9 cellular contexts compared by ENCODE assay signal in the genomic region with DNA sequence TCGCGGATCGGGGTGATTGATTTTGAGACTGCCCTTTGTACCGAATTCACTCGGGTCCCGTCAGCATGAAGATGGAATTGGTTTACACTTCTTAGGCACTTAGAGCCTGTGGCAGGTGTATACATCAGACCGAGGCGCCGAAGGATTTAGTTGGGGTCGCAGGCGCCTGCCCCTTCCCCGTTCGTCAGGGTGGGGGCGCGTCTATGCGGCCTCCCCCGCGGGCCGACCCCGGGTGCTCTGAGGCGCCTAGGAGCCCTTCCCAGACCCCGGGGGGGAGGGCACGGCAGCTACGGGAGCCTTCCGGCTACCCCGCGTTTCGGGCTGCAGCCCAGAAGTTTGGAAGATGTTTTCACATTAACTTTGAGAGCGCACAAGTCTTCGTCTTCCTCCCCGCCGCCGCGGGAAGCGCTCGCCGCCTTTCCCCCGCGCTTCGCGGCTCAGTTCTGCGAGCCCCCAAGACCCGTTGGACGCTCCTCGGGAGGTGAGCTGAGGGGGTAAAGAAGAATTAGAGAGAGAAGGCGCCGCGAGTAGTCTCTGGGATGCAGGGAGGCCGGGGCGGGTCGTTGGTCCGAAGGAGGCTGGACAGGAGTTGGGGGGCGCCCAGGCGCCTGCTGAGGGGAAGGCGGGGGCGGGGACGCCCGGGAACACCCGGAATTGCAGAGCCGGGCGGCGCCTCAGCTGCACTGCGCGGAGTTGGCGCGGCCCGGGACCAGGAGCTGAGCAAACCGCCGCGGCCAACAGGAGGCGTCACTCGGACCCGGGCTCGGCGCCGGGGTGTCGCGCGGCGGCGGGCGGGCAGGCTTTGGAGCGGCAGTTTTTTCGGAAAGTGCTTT. TPM values are rescaled to one million over a fixed set of nuclear protein-coding genes. Genes with fewer than 3 reads are reported as not detected.
A peak's percentile ranks its signal among the peaks of the same experiment; 100 is the strongest.
DNase-seq lines count a peak whose midpoint lies in the region; ATAC-seq, FAIRE-seq and TF ChIP-seq lines count a peak whose summit lies in the region.
"Had no signal": no experiment of that assay in that cellular context is flagged by ENCODE, and none has a peak within 500 bp of the region (broad histone marks: within the 10 kb centered on the region; RNA-seq: fewer than 3 reads in every experiment).

No MANE protein-coding gene starts in this region.

- no peaks in the 10 kb centered on the region for H3K9me3 ChIP-seq in KOPT-K1 (ENCODE audit: insufficient read depth, low read length, poor library complexity, severe bottlenecking)
- H3K9me3 ChIP-seq in kidney (ENCODE audit: control insufficient read depth in 1 of 2, low read length in 2 of 2) = no peaks in the 10 kb centered on the region

- no peaks in the 10 kb centered on the region for H3K9me3 Mint-ChIP-seq in WTC11

- H3K27ac ChIP-seq in KOPT-K1 (ENCODE audit: low read depth, low read length, poor library complexity, severe bottlenecking) (peak overlapping the region; percentile 69), caudate nucleus (ENCODE audit: low read depth, low read length) (peak overlapping the region; percentile 87), kidney (ENCODE audit: low read depth in 2 of 2, low read length in 2 of 2) (peak overlapping the region; percentile 90 to 94)

- intact Hi-C loops in kidney (cut with DNase I) = loop anchor here (10.0 kb wide), 1 partner anchor 400 kb away; no protein-coding TSS in a partner anchor

- CTCF ChIA-PET in WTC11 (lab: Charles Lee) = interaction anchor here (0.7 to 2.7 kb wide), 20 partner anchors 11 to 463 kb away, joined by 3 to 18 read pairs (median 5); a partner anchor contains a TSS

- TF ChIP-seq CTCF in GM06990 (IDR thresholded peaks at IDR 0.05; ENCODE audit: insufficient read depth, low read length, poor library complexity, severe bottlenecking) = no peak
- no peak for TF ChIP-seq CTCF in WTC11 (IDR thresholded peaks at IDR 0.05)
- TF ChIP-seq CTCF in kidney (IDR thresholded peaks at IDR 0.05; ENCODE audit: borderline replicate concordance, extremely low read depth, insufficient read depth) = peak; percentile 16

- peak overlapping the region; percentile 75 for H3K4me3 ChIP-seq in GM06990 (replicated peaks; ENCODE audit: low read depth, low read length)
- H3K4me3 ChIP-seq in kidney (ENCODE audit: low read length in 2 of 2) = peak overlapping the region; percentile 75 to 80

- H3K9ac ChIP-seq in kidney (ENCODE audit: low read length in 2 of 2) = peak overlapping the region; percentile 67 to 84

- FAIRE-seq in kidney (lab: Jason Lieb, UNC) = no peak
- FAIRE-seq: islet of Langerhans had no signal

- POLR2A ChIA-PET in WTC11 (lab: Charles Lee) = interaction anchor here (0.9 to 2.1 kb wide), 5 partner anchors 120 to 484 kb away, joined by 3 to 12 read pairs (median 3); a partner anchor contains a TSS

- H3K27me3 Mint-ChIP-seq in WTC11 (ENCODE audit: low read depth) = peaks cover 7% of the 10 kb centered on the region; the same call in 1 of the 2 replicates

- H3K4me3 Mint-ChIP-seq in WTC11 = peak overlapping the region; percentile 91

- peaks cover 18% of the 10 kb centered on the region for H3K36me3 Mint-ChIP-seq in WTC11

- peaks cover 9% of the 10 kb centered on the region for H3K36me3 ChIP-seq in GM06990 (ENCODE audit: control insufficient read depth, insufficient read depth, low read length)
- peaks cover 25% of the 10 kb centered on the region for H3K36me3 ChIP-seq in KOPT-K1 (ENCODE audit: insufficient read depth, low read length)
- peaks cover 9% of the 10 kb centered on the region in 2 donors for H3K36me3 ChIP-seq in kidney (ENCODE audit: control insufficient read depth in 1 of 2, insufficient read depth in 2 of 2, low read length in 2 of 2)

- peaks cover 2 to 5% of the 10 kb centered on the region in 2 donors for H3K4me1 ChIP-seq in kidney (ENCODE audit: control insufficient read depth in 1 of 2, insufficient read depth in 1 of 2, low read depth in 1 of 2, low read length in 2 of 2)

- DNase-seq in GM06990 (ENCODE audit: extremely low read depth, insufficient read length) (peak; percentile 71), WTC11 (ENCODE audit: low spot score) (peak; percentile 75), caudate nucleus (lab: John Stamatoyannopoulos, UW) (peak in 44 of 61 donors; percentile 9 to 72 (median 36)), kidney (peak; percentile 90), epidermal melanocyte (ENCODE audit: insufficient read length, low spot score) (no peak)
- DNase-seq in stimulated activated CD4-positive, alpha-beta T cell treated with anti-CD3 and anti-CD28 coated beads, Interleukin-12 subunit alpha, Interleukin-12 subunit beta, amount 100 ng/mL, for 4 hours = peak; percentile 30

- H3K27ac Mint-ChIP-seq in WTC11 = no peak overlapping the region

- H3K27me3 ChIP-seq in GM06990 (replicated peaks; ENCODE audit: control insufficient read depth, insufficient read depth, low read length) = no peaks in the 10 kb centered on the region

- H3K4me1 Mint-ChIP-seq in WTC11 = peaks cover 21% of the 10 kb centered on the region

- ATAC-seq in WTC11 (peak; percentile 57), GM21576 (IDR thresholded peaks at IDR 0.05; ENCODE audit: unreplicated experiment) (no peak)

TF ChIP-seq in WTC11, 78 proteins besides CTCF, POLR2A, EP300 and RAD21:
- TF ChIP-seq MYBL2 (CRISPR knock-in tag; IDR thresholded peaks at IDR 0.05) = 0 out of 2 replicates have a peak, but pooled peaks have one; percentile 51
- peak; percentile 59 for TF ChIP-seq SP1 (CRISPR knock-in tag; conservative IDR thresholded peaks at IDR 0.05)
- no peak for TF ChIP-seq ZBTB21 (CRISPR knock-in tag; IDR thresholded peaks at IDR 0.05; ENCODE audit: borderline replicate concordance)
- 0 out of 2 replicates have a peak, but pooled peaks have one; percentile 43 for TF ChIP-seq ETV6 (CRISPR knock-in tag; IDR thresholded peaks at IDR 0.05)
- no peak for TF ChIP-seq ZNF219 (CRISPR knock-in tag; IDR thresholded peaks at IDR 0.05; ENCODE audit: borderline replicate concordance)
- TF ChIP-seq, protein P1, sequence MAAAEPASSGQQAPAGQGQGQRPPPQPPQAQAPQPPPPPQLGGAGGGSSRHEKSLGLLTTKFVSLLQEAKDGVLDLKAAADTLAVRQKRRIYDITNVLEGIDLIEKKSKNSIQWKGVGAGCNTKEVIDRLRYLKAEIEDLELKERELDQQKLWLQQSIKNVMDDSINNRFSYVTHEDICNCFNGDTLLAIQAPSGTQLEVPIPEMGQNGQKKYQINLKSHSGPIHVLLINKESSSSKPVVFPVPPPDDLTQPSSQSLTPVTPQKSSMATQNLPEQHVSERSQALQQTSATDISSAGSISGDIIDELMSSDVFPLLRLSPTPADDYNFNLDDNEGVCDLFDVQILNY (CRISPR knock-in tag; IDR thresholded peaks at IDR 0.05) = peak; percentile 74; the same call in 1 of the 2 replicates
- TF ChIP-seq KAT7 (CRISPR knock-in tag; IDR thresholded peaks at IDR 0.05; ENCODE audit: borderline replicate concordance) = peak; percentile 57; the same call in 1 of the 2 replicates
- TF ChIP-seq, protein P2, sequence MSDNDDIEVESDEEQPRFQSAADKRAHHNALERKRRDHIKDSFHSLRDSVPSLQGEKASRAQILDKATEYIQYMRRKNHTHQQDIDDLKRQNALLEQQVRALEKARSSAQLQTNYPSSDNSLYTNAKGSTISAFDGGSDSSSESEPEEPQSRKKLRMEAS (CRISPR knock-in tag; IDR thresholded peaks at IDR 0.05) = peak; percentile 50; the same call in 1 of the 2 replicates
- TF ChIP-seq, protein P3, sequence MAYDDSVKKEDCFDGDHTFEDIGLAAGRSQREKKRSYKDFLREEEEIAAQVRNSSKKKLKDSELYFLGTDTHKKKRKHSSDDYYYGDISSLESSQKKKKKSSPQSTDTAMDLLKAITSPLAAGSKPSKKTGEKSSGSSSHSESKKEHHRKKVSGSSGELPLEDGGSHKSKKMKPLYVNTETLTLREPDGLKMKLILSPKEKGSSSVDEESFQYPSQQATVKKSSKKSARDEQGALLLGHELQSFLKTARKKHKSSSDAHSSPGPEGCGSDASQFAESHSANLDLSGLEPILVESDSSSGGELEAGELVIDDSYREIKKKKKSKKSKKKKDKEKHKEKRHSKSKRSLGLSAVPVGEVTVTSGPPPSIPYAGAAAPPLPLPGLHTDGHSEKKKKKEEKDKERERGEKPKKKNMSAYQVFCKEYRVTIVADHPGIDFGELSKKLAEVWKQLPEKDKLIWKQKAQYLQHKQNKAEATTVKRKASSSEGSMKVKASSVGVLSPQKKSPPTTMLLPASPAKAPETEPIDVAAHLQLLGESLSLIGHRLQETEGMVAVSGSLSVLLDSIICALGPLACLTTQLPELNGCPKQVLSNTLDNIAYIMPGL (CRISPR knock-in tag; IDR thresholded peaks at IDR 0.05) = peak; percentile 98
- 0 out of 2 replicates have a peak, but pooled peaks have one; percentile 36 for TF ChIP-seq TEAD1 (CRISPR knock-in tag; IDR thresholded peaks at IDR 0.05)

RNA-seq across cellular contexts. Expression of a gene that starts 0.7 kb away (rescaled TPM):
- total RNA-seq in WTC11 (2021) (5.0 to 5.6 TPM (median 5.1 TPM) in 3 replicates), kidney (21.8 TPM)
- 9.5 TPM for polyA plus RNA-seq in kidney (ENCODE audit: insufficient read depth, low read depth, low replicate concordance)
